In genomic region chr2:69692424-69692823, GRCh38 we compare ENCODE assay signal across 16 cellular contexts. TPM values are rescaled to one million over a fixed set of nuclear protein-coding genes. Genes with fewer than 3 reads are reported as not detected.
DNase-seq lines count a peak whose midpoint lies in the region; ATAC-seq and TF ChIP-seq lines count a peak whose summit lies in the region.
"Had no signal": no experiment of that assay in that cellular context is flagged by ENCODE, and none has a peak within 500 bp of the region (broad histone marks: within the 10 kb centered on the region; RNA-seq: fewer than 3 reads in every experiment).

No MANE protein-coding gene starts in this region.

- H3K4me1 ChIP-seq in CD4-positive, alpha-beta memory T cell (ENCODE audit: insufficient read depth, low read length), result peaks cover 88% of the 10 kb centered on the region
- peaks cover 12 to 40% of the 10 kb centered on the region in 2 donors for H3K4me1 ChIP-seq in left lung

- no peak overlapping the region for H3K4me3 ChIP-seq in CD4-positive, alpha-beta memory T cell (ENCODE audit: low read length in 2 of 2)
- H3K4me3 ChIP-seq in brain microvascular endothelial cell (ENCODE audit: low read depth, low read length), result no peak overlapping the region
- no peak overlapping the region for H3K4me3 ChIP-seq in left lung
- H3K4me3 ChIP-seq: coronary artery had no signal

- CTCF ChIA-PET in CD4-positive, alpha-beta memory T cell (lab: Charles Lee; ENCODE audit: partially characterized antibody), result interaction anchor here (1.1 to 3.0 kb wide), 5 partner anchors 9 to 127 kb away, joined by 3 to 11 read pairs (median 4); no protein-coding TSS in a partner anchor

- H3K27ac ChIP-seq in CD4-positive, alpha-beta memory T cell (ENCODE audit: low read depth, low read length), result peak overlapping the region; percentile 68
- H3K27ac ChIP-seq in brain microvascular endothelial cell (no peak overlapping the region), left lung (no peak overlapping the region)
- H3K27ac ChIP-seq: coronary artery had no signal

- no peaks in the 10 kb centered on the region for H3K9me3 ChIP-seq in CD4-positive, alpha-beta memory T cell (ENCODE audit: control insufficient read depth in 1 of 2, low read length in 2 of 2)
- no peaks in the 10 kb centered on the region for H3K9me3 ChIP-seq in left lung

- no peaks in the 10 kb centered on the region for H3K9me3 Mint-ChIP-seq in CD4-positive, alpha-beta memory T cell
- H3K9me3 Mint-ChIP-seq: activated B cell treated with CpG ODN at 0.5 μM for 24 hours; memory B cell; stimulated activated naive B cell treated with anti-CD40 and anti-IgM and Interleukin-4, amounts not matched to agents 10 μg/mL and 1 μg/mL and 100 μg/mL, for 72 hours had no signal

- H3K27me3 Mint-ChIP-seq in CD4-positive, alpha-beta memory T cell, result no peaks in the 10 kb centered on the region

- in situ Hi-C loops in brain microvascular endothelial cell (cut with HindIII; ENCODE audit: low pct_ligation_motif_present, low sequenced_read_pairs), result no loop called here

- TF ChIP-seq CTCF in brain microvascular endothelial cell (IDR thresholded peaks at IDR 0.05; ENCODE audit: low read depth, low read length, missing control alignments), result no peak
- no peak for TF ChIP-seq CTCF in left lung (IDR thresholded peaks at IDR 0.05)

- peak; percentile 42 for ATAC-seq in left lung
- ATAC-seq: sciatic nerve had no signal

- peaks cover 67 to 96% (median 81%) of the 10 kb centered on the region in 4 donors for H3K4me1 Mint-ChIP-seq in CD4-positive, alpha-beta memory T cell

- no peaks in the 10 kb centered on the region for H3K36me3 Mint-ChIP-seq in CD4-positive, alpha-beta memory T cell
- H3K36me3 Mint-ChIP-seq: memory B cell had no signal

- no peak for DNase-seq in CD4-positive, alpha-beta memory T cell
- DNase-seq in HS-5 (ENCODE audit: low read depth) (peak; percentile 20), brain microvascular endothelial cell (peak; percentile 38), left lung (no peak), NCI-H446 treated with DMSO at 0.1 percent for 48 hours (lab: John Stamatoyannopoulos, UW) (no peak), NCI-H345 treated with DMSO at 0.1 percent for 48 hours (lab: John Stamatoyannopoulos, UW; ENCODE audit: unreplicated experiment) (no peak), LoVo (ENCODE audit: low spot score) (no peak)
- DNase-seq: activated B cell treated with CpG ODN at 0.5 μM for 24 hours; activated CD8-positive, alpha-beta memory T cell treated with anti-CD3 and anti-CD28 coated beads, Interleukin-2, amount 50 U/mL, for 48 hours; GOT3; NCI-H2171 treated with DMSO at 0.1 percent for 48 hours; stimulated activated CD4-positive, alpha-beta T cell treated with anti-CD3 and anti-CD28 coated beads, Interleukin-4, amount 100 ng/mL, for 4 hours; stimulated activated naive B cell treated with anti-CD40 and anti-IgM and Interleukin-4, amounts not matched to agents 10 μg/mL and 1 μg/mL and 100 μg/mL, for 72 hours had no signal

- H3K4me3 Mint-ChIP-seq in CD4-positive, alpha-beta memory T cell, result peak overlapping the region in 5 of 8 donors; percentile 43 to 87 (median 80)

- peak overlapping the region; percentile 91 to 98 (median 97) for H3K27ac Mint-ChIP-seq in CD4-positive, alpha-beta memory T cell
- H3K27ac Mint-ChIP-seq: memory B cell; stimulated activated naive B cell treated with anti-CD40 and anti-IgM and Interleukin-4, amounts not matched to agents 10 μg/mL and 1 μg/mL and 100 μg/mL, for 72 hours had no signal

- intact Hi-C loops in CD4-positive, alpha-beta memory T cell (cut with micrococcal nuclease), result no loop called here
- intact Hi-C loops in left lung (cut with DNase I), result no loop called here

- no peaks in the 10 kb centered on the region for H3K27me3 ChIP-seq in CD4-positive, alpha-beta memory T cell (ENCODE audit: insufficient read depth, low read length)
- no peaks in the 10 kb centered on the region for H3K27me3 ChIP-seq in brain microvascular endothelial cell (replicated peaks)
- H3K27me3 ChIP-seq in left lung, result no peaks in the 10 kb centered on the region

- POLR2A ChIA-PET in CD4-positive, alpha-beta memory T cell (lab: Charles Lee; ENCODE audit: partially characterized antibody), result interaction anchor here (0.8 to 8.6 kb wide), 8 partner anchors 8 to 432 kb away, joined by 3 to 217 read pairs (median 4); partner anchors contain the start of gene AAK1

- no peaks in the 10 kb centered on the region for H3K36me3 ChIP-seq in CD4-positive, alpha-beta memory T cell (ENCODE audit: insufficient read depth, low read length)
- H3K36me3 ChIP-seq in brain microvascular endothelial cell (replicated peaks), result no peaks in the 10 kb centered on the region
- H3K36me3 ChIP-seq in left lung, result no peaks in the 10 kb centered on the region

RNA-seq across cellular contexts. Expression of gene AAK1, which starts 48.9 kb away (rescaled TPM):
- total RNA-seq in CD4-positive, alpha-beta memory T cell, result 100 to 1,000 TPM; 220 to 225 TPM
- polyA plus RNA-seq in CD4-positive, alpha-beta memory T cell, result 100 to 1,000 TPM in 1 of 2 donors, 10 to 100 TPM in 1; 27.6 to 129 TPM
- total RNA-seq in left lung, result 10 to 100 TPM; 56.5 to 70.7 TPM

RNA-seq across cellular contexts. Expression of gene ANXA4, which starts 49.5 kb away (rescaled TPM):
- 10 to 100 TPM; 22.3 to 24.2 TPM for total RNA-seq in CD4-positive, alpha-beta memory T cell
- polyA plus RNA-seq in CD4-positive, alpha-beta memory T cell, result 10 to 100 TPM; 27.5 to 30.8 TPM
- total RNA-seq in left lung, result 100 to 1,000 TPM; 162 to 217 TPM

Comparison
In these comparisons a context has a peak if more than half of its experiments do, and no peak if none do; other contexts are left out.
1. DNase-seq: peak in HS-5 (single experiment) and brain microvascular endothelial cell (single experiment); none in CD4-positive, alpha-beta memory T cell (0 of 5), left lung (0 of 2), NCI-H446 treated with DMSO at 0.1 percent for 48 hours (single experiment), NCI-H345 treated with DMSO at 0.1 percent for 48 hours (single experiment) and LoVo (single experiment).
2. RNA of gene ANXA4, which starts 49.5 kb away (total RNA-seq): 162 to 217 TPM in left lung; 22.3 to 24.2 TPM in CD4-positive, alpha-beta memory T cell; every median in the first group is over 4 times any median in the second.